In the genomic region with DNA sequence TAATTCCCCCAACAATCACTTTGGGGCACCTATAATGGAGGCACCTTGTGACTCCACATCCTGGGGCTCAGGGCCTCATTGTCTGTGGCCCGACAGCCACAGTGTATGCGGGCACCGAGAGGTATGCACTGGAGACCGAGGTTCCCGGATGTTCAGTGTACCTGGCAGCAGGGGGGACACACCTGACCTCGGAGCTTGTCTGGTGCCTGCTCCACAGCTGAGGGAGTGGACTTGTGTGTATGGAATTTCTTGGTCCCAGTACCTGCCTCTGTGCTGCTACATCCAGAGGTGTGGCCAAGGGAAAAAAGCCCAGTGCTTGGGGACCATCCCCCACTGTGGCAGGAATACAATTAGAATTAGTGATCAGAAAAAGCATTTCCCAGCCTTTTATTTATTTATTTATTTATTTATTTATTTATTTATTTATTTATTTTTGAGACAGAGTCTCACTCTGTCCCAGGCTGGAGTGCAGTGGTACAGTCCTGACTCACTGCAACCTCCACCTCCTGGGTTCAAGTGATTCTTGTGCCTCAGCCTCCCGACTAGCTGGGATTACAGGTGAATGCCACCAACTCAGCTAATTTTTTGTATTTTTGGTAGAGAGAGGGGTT, we compare ENCODE assay signal across 2 cellular contexts.
TF ChIP-seq lines count a peak whose summit lies in the region.

No MANE protein-coding gene starts in this region.

TF ChIP-seq in GM23338, 12 proteins besides CTCF, POLR2A, EP300 and RAD21 (continues in another document):
- TF ChIP-seq ZNF462 (CRISPR knock-in tag; IDR thresholded peaks at IDR 0.05) (no peak), CREB1 (CRISPR knock-in tag; IDR thresholded peaks at IDR 0.05; ENCODE audit: low read depth) (no peak), NANOG (IDR thresholded peaks at IDR 0.05; ENCODE audit: borderline replicate concordance) (no peak), ZNF331 (CRISPR knock-in tag; IDR thresholded peaks at IDR 0.05; ENCODE audit: low read depth) (no peak), EZH2phosphoT487 (IDR thresholded peaks at IDR 0.05; ENCODE audit: unreplicated experiment) (no peak), EZH2 (IDR thresholded peaks at IDR 0.05; ENCODE audit: low read depth, unreplicated experiment) (no peak), STAT1 (IDR thresholded peaks at IDR 0.05; ENCODE audit: unreplicated experiment) (no peak), POLR2AphosphoS5 (IDR thresholded peaks at IDR 0.05; ENCODE audit: low read depth) (no peak), REST (IDR thresholded peaks at IDR 0.05; ENCODE audit: unreplicated experiment) (no peak), JUNB (IDR thresholded peaks at IDR 0.05; ENCODE audit: unreplicated experiment) (no peak), ZNF114 (CRISPR knock-in tag; IDR thresholded peaks at IDR 0.05) (no peak)

TF ChIP-seq in IMR-90, 13 proteins besides CTCF, POLR2A, EP300 and RAD21:
- TF ChIP-seq USF2 (IDR thresholded peaks at IDR 0.05; ENCODE audit: low read depth, low read length) (no peak), FOS (IDR thresholded peaks at IDR 0.05; ENCODE audit: low read depth, low read length) (no peak), MAFK (IDR thresholded peaks at IDR 0.05; ENCODE audit: low read depth, low read length) (no peak), MAZ (IDR thresholded peaks at IDR 0.05; ENCODE audit: borderline replicate concordance, low read depth, low read length) (no peak), BHLHE40 (IDR thresholded peaks at IDR 0.05; ENCODE audit: low read depth, low read length) (no peak), CEBPB (IDR thresholded peaks at IDR 0.05; ENCODE audit: low read depth, low read length) (no peak), RFX5 (IDR thresholded peaks at IDR 0.05; ENCODE audit: low read depth, low read length) (no peak), SMC3 (IDR thresholded peaks at IDR 0.05; ENCODE audit: low read depth, low read length) (no peak), RCOR1 (IDR thresholded peaks at IDR 0.05; ENCODE audit: insufficient replicate concordance, low read length) (no peak), NFE2L2 (IDR thresholded peaks at IDR 0.05; ENCODE audit: low read depth, low read length) (no peak), MXI1 (IDR thresholded peaks at IDR 0.05; ENCODE audit: borderline replicate concordance, low read depth, low read length) (no peak), CHD1 (IDR thresholded peaks at IDR 0.05; ENCODE audit: low read depth, low read length) (no peak)
- TF ChIP-seq, protein P1, sequence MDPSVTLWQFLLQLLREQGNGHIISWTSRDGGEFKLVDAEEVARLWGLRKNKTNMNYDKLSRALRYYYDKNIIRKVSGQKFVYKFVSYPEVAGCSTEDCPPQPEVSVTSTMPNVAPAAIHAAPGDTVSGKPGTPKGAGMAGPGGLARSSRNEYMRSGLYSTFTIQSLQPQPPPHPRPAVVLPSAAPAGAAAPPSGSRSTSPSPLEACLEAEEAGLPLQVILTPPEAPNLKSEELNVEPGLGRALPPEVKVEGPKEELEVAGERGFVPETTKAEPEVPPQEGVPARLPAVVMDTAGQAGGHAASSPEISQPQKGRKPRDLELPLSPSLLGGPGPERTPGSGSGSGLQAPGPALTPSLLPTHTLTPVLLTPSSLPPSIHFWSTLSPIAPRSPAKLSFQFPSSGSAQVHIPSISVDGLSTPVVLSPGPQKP (IDR thresholded peaks at IDR 0.05; ENCODE audit: borderline replicate concordance, low read depth, low read length): no peak
